2 cellular contexts compared by ENCODE assay signal in the genomic region with DNA sequence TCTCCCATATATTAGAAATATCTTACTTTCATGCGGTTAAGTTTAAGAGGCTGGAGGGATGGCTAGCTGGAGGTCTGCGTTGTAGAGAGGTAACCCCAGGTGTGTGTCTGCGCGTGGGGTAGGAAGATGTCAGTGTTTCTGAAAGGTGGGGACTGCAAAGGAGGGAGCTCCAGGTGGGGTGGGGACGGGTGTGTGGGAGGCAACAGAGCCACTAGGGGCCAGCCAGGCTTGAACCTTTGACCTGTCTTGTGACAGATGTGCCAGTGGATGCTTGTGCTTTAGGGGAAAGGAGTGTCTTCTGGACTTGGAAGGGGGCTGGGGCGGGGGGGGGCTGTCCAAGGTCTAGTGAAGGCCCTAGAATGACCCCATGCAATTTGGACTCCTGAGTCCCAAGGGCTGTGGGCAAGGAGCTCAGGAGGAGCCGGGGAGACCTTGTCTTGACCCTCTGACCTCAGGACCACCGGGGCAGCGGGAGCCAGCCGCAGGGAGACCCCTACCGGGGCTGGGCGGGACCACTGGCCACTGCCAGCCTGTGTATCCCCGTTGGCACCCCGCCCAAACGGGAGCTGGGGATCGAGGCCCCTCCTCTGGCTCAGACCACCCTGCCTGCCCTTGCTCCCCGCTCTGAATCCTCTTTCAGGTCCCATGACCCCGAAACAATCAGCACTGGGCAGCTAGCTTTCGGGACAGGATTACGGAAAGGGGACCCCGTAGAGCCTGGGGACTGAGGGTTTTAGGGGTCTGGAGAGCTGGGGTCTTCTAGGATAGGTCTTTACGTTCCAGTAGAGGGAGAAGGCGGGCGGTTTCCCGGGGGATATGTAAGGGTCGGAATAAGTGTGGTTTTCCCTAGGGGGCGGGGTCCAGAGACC.
A peak's percentile ranks its signal among the peaks of the same experiment; 100 is the strongest.
TF ChIP-seq lines count a peak whose summit lies in the region.

No MANE protein-coding gene starts in this region.

TF ChIP-seq in HEK293, 187 proteins besides CTCF, POLR2A, EP300 and RAD21 (continues in another document):
- TF ChIP-seq SP2 (tag by site-specific recombination; IDR thresholded peaks at IDR 0.05), result peak; percentile 33
- TF ChIP-seq, protein P1, sequence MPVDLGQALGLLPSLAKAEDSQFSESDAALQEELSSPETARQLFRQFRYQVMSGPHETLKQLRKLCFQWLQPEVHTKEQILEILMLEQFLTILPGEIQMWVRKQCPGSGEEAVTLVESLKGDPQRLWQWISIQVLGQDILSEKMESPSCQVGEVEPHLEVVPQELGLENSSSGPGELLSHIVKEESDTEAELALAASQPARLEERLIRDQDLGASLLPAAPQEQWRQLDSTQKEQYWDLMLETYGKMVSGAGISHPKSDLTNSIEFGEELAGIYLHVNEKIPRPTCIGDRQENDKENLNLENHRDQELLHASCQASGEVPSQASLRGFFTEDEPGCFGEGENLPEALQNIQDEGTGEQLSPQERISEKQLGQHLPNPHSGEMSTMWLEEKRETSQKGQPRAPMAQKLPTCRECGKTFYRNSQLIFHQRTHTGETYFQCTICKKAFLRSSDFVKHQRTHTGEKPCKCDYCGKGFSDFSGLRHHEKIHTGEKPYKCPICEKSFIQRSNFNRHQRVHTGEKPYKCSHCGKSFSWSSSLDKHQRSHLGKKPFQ (tag by site-specific recombination; IDR thresholded peaks at IDR 0.05), result no peak
- TF ChIP-seq, protein P2, sequence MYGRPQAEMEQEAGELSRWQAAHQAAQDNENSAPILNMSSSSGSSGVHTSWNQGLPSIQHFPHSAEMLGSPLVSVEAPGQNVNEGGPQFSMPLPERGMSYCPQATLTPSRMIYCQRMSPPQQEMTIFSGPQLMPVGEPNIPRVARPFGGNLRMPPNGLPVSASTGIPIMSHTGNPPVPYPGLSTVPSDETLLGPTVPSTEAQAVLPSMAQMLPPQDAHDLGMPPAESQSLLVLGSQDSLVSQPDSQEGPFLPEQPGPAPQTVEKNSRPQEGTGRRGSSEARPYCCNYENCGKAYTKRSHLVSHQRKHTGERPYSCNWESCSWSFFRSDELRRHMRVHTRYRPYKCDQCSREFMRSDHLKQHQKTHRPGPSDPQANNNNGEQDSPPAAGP (tag by site-specific recombination; IDR thresholded peaks at IDR 0.05), result 0 out of 2 replicates have a peak, but pooled peaks have one; percentile 8
- TF ChIP-seq ZBTB20 (tag by site-specific recombination; IDR thresholded peaks at IDR 0.05), result peak; percentile 60
- TF ChIP-seq, protein P3, sequence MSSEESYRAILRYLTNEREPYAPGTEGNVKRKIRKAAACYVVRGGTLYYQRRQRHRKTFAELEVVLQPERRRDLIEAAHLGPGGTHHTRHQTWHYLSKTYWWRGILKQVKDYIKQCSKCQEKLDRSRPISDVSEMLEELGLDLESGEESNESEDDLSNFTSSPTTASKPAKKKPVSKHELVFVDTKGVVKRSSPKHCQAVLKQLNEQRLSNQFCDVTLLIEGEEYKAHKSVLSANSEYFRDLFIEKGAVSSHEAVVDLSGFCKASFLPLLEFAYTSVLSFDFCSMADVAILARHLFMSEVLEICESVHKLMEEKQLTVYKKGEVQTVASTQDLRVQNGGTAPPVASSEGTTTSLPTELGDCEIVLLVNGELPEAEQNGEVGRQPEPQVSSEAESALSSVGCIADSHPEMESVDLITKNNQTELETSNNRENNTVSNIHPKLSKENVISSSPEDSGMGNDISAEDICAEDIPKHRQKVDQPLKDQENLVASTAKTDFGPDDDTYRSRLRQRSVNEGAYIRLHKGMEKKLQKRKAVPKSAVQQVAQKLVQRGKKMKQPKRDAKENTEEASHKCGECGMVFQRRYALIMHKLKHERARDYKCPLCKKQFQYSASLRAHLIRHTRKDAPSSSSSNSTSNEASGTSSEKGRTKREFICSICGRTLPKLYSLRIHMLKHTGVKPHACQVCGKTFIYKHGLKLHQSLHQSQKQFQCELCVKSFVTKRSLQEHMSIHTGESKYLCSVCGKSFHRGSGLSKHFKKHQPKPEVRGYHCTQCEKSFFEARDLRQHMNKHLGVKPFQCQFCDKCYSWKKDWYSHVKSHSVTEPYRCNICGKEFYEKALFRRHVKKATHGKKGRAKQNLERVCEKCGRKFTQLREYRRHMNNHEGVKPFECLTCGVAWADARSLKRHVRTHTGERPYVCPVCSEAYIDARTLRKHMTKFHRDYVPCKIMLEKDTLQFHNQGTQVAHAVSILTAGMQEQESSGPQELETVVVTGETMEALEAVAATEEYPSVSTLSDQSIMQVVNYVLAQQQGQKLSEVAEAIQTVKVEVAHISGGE (tag by site-specific recombination; conservative IDR thresholded peaks at IDR 0.05; ENCODE audit: low read depth), result peak; percentile 73
- TF ChIP-seq ZFHX2 (tag by site-specific recombination; conservative IDR thresholded peaks at IDR 0.05), result peak; percentile 37
- no peak for TF ChIP-seq ZNF391 (tag by site-specific recombination; IDR thresholded peaks at IDR 0.05; ENCODE audit: borderline replicate concordance, low read depth)
- TF ChIP-seq BCL11B (tag by site-specific recombination; IDR thresholded peaks at IDR 0.05; ENCODE audit: low read depth), result peak; percentile 56; the same call in 1 of the 2 replicates
- peak; percentile 91 for TF ChIP-seq ZNF366 (tag by site-specific recombination; conservative IDR thresholded peaks at IDR 0.05)
- TF ChIP-seq ZNF24 (tag by site-specific recombination; IDR thresholded peaks at IDR 0.05), result peak; percentile 17; the same call in 1 of the 2 replicates
- TF ChIP-seq, protein P4, sequence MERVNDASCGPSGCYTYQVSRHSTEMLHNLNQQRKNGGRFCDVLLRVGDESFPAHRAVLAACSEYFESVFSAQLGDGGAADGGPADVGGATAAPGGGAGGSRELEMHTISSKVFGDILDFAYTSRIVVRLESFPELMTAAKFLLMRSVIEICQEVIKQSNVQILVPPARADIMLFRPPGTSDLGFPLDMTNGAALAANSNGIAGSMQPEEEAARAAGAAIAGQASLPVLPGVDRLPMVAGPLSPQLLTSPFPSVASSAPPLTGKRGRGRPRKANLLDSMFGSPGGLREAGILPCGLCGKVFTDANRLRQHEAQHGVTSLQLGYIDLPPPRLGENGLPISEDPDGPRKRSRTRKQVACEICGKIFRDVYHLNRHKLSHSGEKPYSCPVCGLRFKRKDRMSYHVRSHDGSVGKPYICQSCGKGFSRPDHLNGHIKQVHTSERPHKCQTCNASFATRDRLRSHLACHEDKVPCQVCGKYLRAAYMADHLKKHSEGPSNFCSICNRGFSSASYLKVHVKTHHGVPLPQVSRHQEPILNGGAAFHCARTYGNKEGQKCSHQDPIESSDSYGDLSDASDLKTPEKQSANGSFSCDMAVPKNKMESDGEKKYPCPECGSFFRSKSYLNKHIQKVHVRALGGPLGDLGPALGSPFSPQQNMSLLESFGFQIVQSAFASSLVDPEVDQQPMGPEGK (tag by site-specific recombination; IDR thresholded peaks at IDR 0.05), result peak; percentile 9; the same call in 1 of the 2 replicates
- peak; percentile 83 for TF ChIP-seq BCL11A (tag by site-specific recombination; IDR thresholded peaks at IDR 0.05; ENCODE audit: low read depth)
- peak; percentile 65 for TF ChIP-seq ZBTB17 (tag by site-specific recombination; IDR thresholded peaks at IDR 0.05)
- 0 out of 2 replicates have a peak, but pooled peaks have one; percentile 34 for TF ChIP-seq ZEB2 (tag by site-specific recombination; IDR thresholded peaks at IDR 0.05)

TF ChIP-seq in K562, 482 proteins besides CTCF, POLR2A, EP300 and RAD21 (continues in another document):
- no peak for TF ChIP-seq ELF4 (CRISPR knock-in tag; IDR thresholded peaks at IDR 0.05)
- TF ChIP-seq EGR1 (conservative IDR thresholded peaks at IDR 0.05), result 0 out of 2 replicates have a peak, but pooled peaks have one; percentile 21
- TF ChIP-seq, protein P5, sequence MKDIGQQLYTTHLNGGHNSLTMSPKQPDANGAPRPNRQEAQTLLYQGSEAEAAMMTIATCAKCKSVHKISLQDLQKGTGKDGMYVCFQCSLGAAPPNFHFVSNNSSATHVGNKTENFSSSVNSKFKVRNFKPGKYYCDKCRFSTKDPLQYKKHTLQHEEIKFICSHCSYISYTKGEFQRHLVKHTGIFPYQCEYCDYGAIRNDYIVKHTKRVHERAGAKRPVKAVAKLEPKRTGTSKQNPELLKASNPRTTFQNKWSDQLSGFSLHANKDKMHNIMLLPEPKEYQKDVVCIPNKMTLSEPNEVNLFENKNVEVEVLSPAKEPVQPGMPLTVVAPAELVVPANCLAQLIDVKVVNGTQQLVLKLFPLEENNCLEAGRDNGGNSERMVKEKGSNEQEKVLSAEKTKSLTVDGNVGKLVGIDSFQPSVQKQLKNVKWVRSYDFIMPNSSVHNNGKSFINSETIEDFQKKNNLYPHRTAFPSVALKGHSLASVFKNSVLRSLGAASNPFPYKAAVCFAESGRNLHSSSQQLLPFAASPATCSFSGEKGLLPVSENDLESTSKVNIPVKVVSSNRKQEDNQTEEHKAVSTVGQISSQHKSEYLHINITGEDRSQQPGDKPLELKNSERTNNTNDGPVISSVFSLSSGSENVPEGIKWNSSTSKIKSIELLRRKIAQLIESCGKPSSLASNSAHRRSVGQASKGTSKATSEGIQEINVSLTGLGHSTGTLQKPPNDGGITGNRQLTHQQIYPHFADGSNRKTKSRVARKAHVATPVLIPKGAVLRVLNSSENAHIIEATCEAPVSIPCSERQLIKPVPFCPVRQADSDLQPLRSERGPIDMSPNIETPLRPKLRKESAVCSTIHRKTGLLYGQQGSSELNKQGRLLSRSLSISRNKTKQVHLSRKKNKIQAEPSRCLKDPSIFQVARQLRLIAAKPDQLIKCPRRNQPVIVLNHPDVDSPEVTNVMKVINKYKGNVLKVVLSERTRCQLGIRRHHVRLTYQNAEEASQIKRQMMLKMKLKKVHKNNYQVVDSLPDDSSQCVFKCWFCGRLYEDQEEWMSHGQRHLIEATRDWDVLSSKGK (CRISPR knock-in tag; IDR thresholded peaks at IDR 0.05), result no peak
- TF ChIP-seq CHD1 (IDR thresholded peaks at IDR 0.05; ENCODE audit: low read length), result peak; percentile 13
- TF ChIP-seq, protein P6, sequence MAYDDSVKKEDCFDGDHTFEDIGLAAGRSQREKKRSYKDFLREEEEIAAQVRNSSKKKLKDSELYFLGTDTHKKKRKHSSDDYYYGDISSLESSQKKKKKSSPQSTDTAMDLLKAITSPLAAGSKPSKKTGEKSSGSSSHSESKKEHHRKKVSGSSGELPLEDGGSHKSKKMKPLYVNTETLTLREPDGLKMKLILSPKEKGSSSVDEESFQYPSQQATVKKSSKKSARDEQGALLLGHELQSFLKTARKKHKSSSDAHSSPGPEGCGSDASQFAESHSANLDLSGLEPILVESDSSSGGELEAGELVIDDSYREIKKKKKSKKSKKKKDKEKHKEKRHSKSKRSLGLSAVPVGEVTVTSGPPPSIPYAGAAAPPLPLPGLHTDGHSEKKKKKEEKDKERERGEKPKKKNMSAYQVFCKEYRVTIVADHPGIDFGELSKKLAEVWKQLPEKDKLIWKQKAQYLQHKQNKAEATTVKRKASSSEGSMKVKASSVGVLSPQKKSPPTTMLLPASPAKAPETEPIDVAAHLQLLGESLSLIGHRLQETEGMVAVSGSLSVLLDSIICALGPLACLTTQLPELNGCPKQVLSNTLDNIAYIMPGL (CRISPR knock-in tag; IDR thresholded peaks at IDR 0.05), result no peak
- TF ChIP-seq POLR2G (IDR thresholded peaks at IDR 0.05; ENCODE audit: low read depth, low read length), result peak; percentile 64; the same call in 1 of the 2 replicates
- TF ChIP-seq NFXL1 (CRISPR knock-in tag; IDR thresholded peaks at IDR 0.05), result no peak
- no peak for TF ChIP-seq KAT8 (IDR thresholded peaks at IDR 0.05; ENCODE audit: low read depth)
- TF ChIP-seq NFE2L1 (tag; IDR thresholded peaks at IDR 0.05; ENCODE audit: borderline replicate concordance, low read depth), result no peak
- TF ChIP-seq ZNF217 (CRISPR knock-in tag; IDR thresholded peaks at IDR 0.05), result no peak
- no peak for TF ChIP-seq ETV5 (CRISPR knock-in tag; IDR thresholded peaks at IDR 0.05; ENCODE audit: low read depth)
- no peak for TF ChIP-seq ZNF212 (CRISPR knock-in tag; IDR thresholded peaks at IDR 0.05)
- TF ChIP-seq NR2C2 (CRISPR knock-in tag; IDR thresholded peaks at IDR 0.05), result no peak
- no peak for TF ChIP-seq NR2C2 (tag; IDR thresholded peaks at IDR 0.05)
- no peak for TF ChIP-seq TOE1 (IDR thresholded peaks at IDR 0.05; ENCODE audit: borderline replicate concordance)
- no peak for TF ChIP-seq TOE1 (CRISPR knock-in tag; IDR thresholded peaks at IDR 0.05; ENCODE audit: borderline replicate concordance, low read depth)
- TF ChIP-seq, protein P7, sequence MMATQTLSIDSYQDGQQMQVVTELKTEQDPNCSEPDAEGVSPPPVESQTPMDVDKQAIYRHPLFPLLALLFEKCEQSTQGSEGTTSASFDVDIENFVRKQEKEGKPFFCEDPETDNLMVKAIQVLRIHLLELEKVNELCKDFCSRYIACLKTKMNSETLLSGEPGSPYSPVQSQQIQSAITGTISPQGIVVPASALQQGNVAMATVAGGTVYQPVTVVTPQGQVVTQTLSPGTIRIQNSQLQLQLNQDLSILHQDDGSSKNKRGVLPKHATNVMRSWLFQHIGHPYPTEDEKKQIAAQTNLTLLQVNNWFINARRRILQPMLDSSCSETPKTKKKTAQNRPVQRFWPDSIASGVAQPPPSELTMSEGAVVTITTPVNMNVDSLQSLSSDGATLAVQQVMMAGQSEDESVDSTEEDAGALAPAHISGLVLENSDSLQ (IDR thresholded peaks at IDR 0.05), result 0 out of 2 replicates have a peak, but pooled peaks have one; percentile 10
- TF ChIP-seq, protein P8, sequence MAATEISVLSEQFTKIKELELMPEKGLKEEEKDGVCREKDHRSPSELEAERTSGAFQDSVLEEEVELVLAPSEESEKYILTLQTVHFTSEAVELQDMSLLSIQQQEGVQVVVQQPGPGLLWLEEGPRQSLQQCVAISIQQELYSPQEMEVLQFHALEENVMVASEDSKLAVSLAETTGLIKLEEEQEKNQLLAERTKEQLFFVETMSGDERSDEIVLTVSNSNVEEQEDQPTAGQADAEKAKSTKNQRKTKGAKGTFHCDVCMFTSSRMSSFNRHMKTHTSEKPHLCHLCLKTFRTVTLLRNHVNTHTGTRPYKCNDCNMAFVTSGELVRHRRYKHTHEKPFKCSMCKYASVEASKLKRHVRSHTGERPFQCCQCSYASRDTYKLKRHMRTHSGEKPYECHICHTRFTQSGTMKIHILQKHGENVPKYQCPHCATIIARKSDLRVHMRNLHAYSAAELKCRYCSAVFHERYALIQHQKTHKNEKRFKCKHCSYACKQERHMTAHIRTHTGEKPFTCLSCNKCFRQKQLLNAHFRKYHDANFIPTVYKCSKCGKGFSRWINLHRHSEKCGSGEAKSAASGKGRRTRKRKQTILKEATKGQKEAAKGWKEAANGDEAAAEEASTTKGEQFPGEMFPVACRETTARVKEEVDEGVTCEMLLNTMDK (IDR thresholded peaks at IDR 0.05; ENCODE audit: borderline replicate concordance, insufficient read depth, low read depth, low read length, poor library complexity, severe bottlenecking), result peak; percentile 55
- no peak for TF ChIP-seq STAT5B (CRISPR knock-in tag; IDR thresholded peaks at IDR 0.05)
- TF ChIP-seq PML (IDR thresholded peaks at IDR 0.05; ENCODE audit: low read length), result no peak
- TF ChIP-seq YY1 (IDR thresholded peaks at IDR 0.05; ENCODE audit: borderline replicate concordance in 1 of 3, control insufficient read depth in 1 of 3, extremely low read depth in 1 of 3, insufficient read depth in 3 of 3, insufficient read length in 1 of 3, insufficient replicate concordance in 2 of 3, low read depth in 1 of 3, low read length in 2 of 3), result no peak
- TF ChIP-seq RBBP5 (IDR thresholded peaks at IDR 0.05; ENCODE audit: borderline replicate concordance, insufficient read depth, low read length, poor library complexity, severe bottlenecking), result peak; percentile 30
- no peak for TF ChIP-seq POLR3A (IDR thresholded peaks at IDR 0.05; ENCODE audit: borderline replicate concordance, extremely low read depth, insufficient read depth, insufficient read length)
- no peak for TF ChIP-seq JUN (IDR thresholded peaks at IDR 0.05; ENCODE audit: borderline replicate concordance, low read depth, low read length)
- TF ChIP-seq JUN (CRISPR knock-in tag; IDR thresholded peaks at IDR 0.05; ENCODE audit: borderline replicate concordance), result no peak
- peak in 1 of 2 experiments; percentile 32; a peak in 1 of 4 replicates for TF ChIP-seq HDAC1 (IDR thresholded peaks at IDR 0.05)
- no peak for TF ChIP-seq ZNF143 (CRISPR knock-in tag; IDR thresholded peaks at IDR 0.05)
- TF ChIP-seq ZNF121 (CRISPR knock-in tag; conservative IDR thresholded peaks at IDR 0.05), result no peak
- no peak for TF ChIP-seq SAFB2 (IDR thresholded peaks at IDR 0.05; ENCODE audit: borderline replicate concordance, low read depth, low read length, severe bottlenecking)
